ENCODE assay signal across 2 cellular contexts in the genomic region with DNA sequence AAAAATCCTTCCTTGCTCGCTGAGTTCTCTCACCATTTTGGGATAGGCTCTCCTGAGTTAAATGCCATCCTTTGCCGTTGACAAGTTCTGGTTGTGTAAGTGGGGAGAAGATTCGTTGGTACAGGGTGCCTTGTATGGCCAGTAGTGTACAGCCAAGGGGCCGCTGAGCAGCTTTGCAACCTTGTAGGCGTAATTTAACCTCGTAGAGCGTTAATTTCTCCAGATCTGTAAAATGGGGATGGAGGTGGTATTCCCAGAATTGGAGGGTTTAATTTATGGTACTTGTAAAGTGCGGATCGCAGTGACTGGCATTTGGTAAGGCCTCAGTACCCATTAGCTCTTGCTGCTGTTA.
TF ChIP-seq lines count a peak whose summit lies in the region.

No MANE protein-coding gene starts in this region.

TF ChIP-seq in HCT116, 20 proteins besides CTCF, POLR2A, EP300 and RAD21:
- TF ChIP-seq ZFX (IDR thresholded peaks at IDR 0.05) = no peak
- no peak for TF ChIP-seq TCF7L2 (IDR thresholded peaks at IDR 0.05; ENCODE audit: borderline replicate concordance, extremely low read depth, insufficient read depth, insufficient read length)
- TF ChIP-seq, protein P1, sequence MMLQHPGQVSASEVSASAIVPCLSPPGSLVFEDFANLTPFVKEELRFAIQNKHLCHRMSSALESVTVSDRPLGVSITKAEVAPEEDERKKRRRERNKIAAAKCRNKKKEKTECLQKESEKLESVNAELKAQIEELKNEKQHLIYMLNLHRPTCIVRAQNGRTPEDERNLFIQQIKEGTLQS (IDR thresholded peaks at IDR 0.05) = no peak
- TF ChIP-seq POLR2AphosphoS5 (IDR thresholded peaks at IDR 0.05; ENCODE audit: low read depth, low read length) = no peak
- TF ChIP-seq ELF1 (IDR thresholded peaks at IDR 0.05; ENCODE audit: borderline replicate concordance, low read depth) = no peak
- TF ChIP-seq EZH2 (IDR thresholded peaks at IDR 0.05) = no peak

TF ChIP-seq in GM12878, 131 proteins besides CTCF, POLR2A, EP300 and RAD21:
- TF ChIP-seq IRF4 (IDR thresholded peaks at IDR 0.05; ENCODE audit: low read depth, low read length) (no peak), TARDBP (IDR thresholded peaks at IDR 0.05; ENCODE audit: borderline replicate concordance) (0 out of 2 replicates have a peak, but pooled peaks have one; percentile 33), PAX5 (IDR thresholded peaks at IDR 0.05; ENCODE audit: borderline replicate concordance, low read depth, low read length) (no peak), JUNB (IDR thresholded peaks at IDR 0.05) (no peak)
TF ChIP-seq in GM12878: peak in this region for 1.
